ENCODE assay signal across 25 cellular contexts in genomic region chr16:51831595-51832352, GRCh38.
A peak's percentile ranks its signal among the peaks of the same experiment; 100 is the strongest.
DNase-seq lines count a peak whose midpoint lies in the region; ATAC-seq, FAIRE-seq and TF ChIP-seq lines count a peak whose summit lies in the region.
"Had no signal": no experiment of that assay in that cellular context is flagged by ENCODE, and none has a peak within 500 bp of the region (broad histone marks: within the 10 kb centered on the region; RNA-seq: fewer than 3 reads in every experiment).

No MANE protein-coding gene starts in this region.

- H3K9ac ChIP-seq in mesenchymal stem cell (ENCODE audit: low read length), result no peak overlapping the region
- H3K9ac ChIP-seq: SK-N-SH had no signal

- H2AK5ac ChIP-seq in mesenchymal stem cell (ENCODE audit: low read length, severe bottlenecking), result no peak overlapping the region

- no peak for FAIRE-seq in pancreas (lab: Jason Lieb, UNC)
- FAIRE-seq: A204.1, GM12891, HTR-8/SVneo had no signal

- H2AFZ ChIP-seq in mesenchymal stem cell (ENCODE audit: low read depth, low read length), result no peak overlapping the region

- H4K91ac ChIP-seq in mesenchymal stem cell (ENCODE audit: low read length), result no peak overlapping the region

- no peak overlapping the region for H2BK15ac ChIP-seq in mesenchymal stem cell (ENCODE audit: low read depth, poor library complexity, severe bottlenecking)

- no peak overlapping the region for H3K4me3 Mint-ChIP-seq in HFFc6

- H2BK120ac ChIP-seq in mesenchymal stem cell (ENCODE audit: low read depth, low read length), result no peak overlapping the region

- no peak overlapping the region for H3K27ac Mint-ChIP-seq in HFFc6

- H3K27me3 Mint-ChIP-seq in HFFc6 (ENCODE audit: insufficient read depth), result peaks cover 3% of the 10 kb centered on the region; the same call in 1 of the 2 replicates

- H3K4me1 Mint-ChIP-seq in HFFc6 (ENCODE audit: low read depth), result peaks cover 13% of the 10 kb centered on the region

- no peak for TF ChIP-seq CTCF in HFFc6 (IDR thresholded peaks at IDR 0.05)
- no peak for TF ChIP-seq CTCF in pancreas (IDR thresholded peaks at IDR 0.05)

- DNase-seq in mesenchymal stem cell (no peak), HFFc6 (no peak), HCEC 1CT (no peak), pancreas (no peak), mucosa of gallbladder (ENCODE audit: low spot score) (no peak)
- DNase-seq: C1 segment of cervical spinal cord, DMS 273 treated with DMSO at 0.1 percent for 48 hours, GF-D8, H7, NCI-H1105 treated with DMSO at 0.1 percent for 48 hours, NCI-H1694 treated with DMSO at 0.1 percent for 48 hours, NCI-H2107, NCI-H2227 treated with DMSO at 0.1 percent for 48 hours, NCI-H524, Peyer's patch, SHP77, SK-N-SH, T-helper 1 cell had no signal

- H3K9me3 Mint-ChIP-seq in HFFc6, result no peaks in the 10 kb centered on the region; the same call in 1 of the 2 replicates

- no peaks in the 10 kb centered on the region for H3K4me1 ChIP-seq in mesenchymal stem cell (ENCODE audit: control insufficient read depth, insufficient read depth, low read depth, low read length)
- H3K4me1 ChIP-seq in pancreas, result no peaks in the 10 kb centered on the region
- H3K4me1 ChIP-seq: Peyer's patch had no signal

- no peaks in the 10 kb centered on the region for H3K36me3 Mint-ChIP-seq in HFFc6 (ENCODE audit: low read depth)

- ATAC-seq in GM18861 (IDR thresholded peaks at IDR 0.05; ENCODE audit: unreplicated experiment), result peak; percentile 41
- peak; percentile 64 for ATAC-seq in GM21423 (IDR thresholded peaks at IDR 0.05; ENCODE audit: unreplicated experiment)
- ATAC-seq in HG03571 (IDR thresholded peaks at IDR 0.05; ENCODE audit: unreplicated experiment), result peak; percentile 56
- ATAC-seq in pancreas, result no peak

- no peak overlapping the region for H3K23ac ChIP-seq in mesenchymal stem cell (ENCODE audit: low read length in 2 of 2)

- H3K36me3 ChIP-seq in mesenchymal stem cell (ENCODE audit: control insufficient read depth in 1 of 2, insufficient read depth in 2 of 2, low read depth in 1 of 2, low read length in 2 of 2) (no peaks in the 10 kb centered on the region), pancreas (no peaks in the 10 kb centered on the region)
- H3K36me3 ChIP-seq: Peyer's patch had no signal

- intact Hi-C loops in pancreas (cut with DNase I), result no loop called here

- H4K8ac ChIP-seq in mesenchymal stem cell (ENCODE audit: low read length), result no peak overlapping the region

- H3K27ac ChIP-seq in mesenchymal stem cell (ENCODE audit: low read length, poor library complexity, severe bottlenecking), result peak overlapping the region; percentile 45
- H3K27ac ChIP-seq in pancreas, result no peak overlapping the region
- H3K27ac ChIP-seq: HL-60, Peyer's patch had no signal

- no peaks in the 10 kb centered on the region for H3K27me3 ChIP-seq in mesenchymal stem cell (ENCODE audit: control insufficient read depth in 1 of 2, insufficient read depth in 1 of 2, low read length in 2 of 2)
- no peaks in the 10 kb centered on the region for H3K27me3 ChIP-seq in pancreas
- H3K27me3 ChIP-seq: Peyer's patch had no signal

- H2BK12ac ChIP-seq in mesenchymal stem cell (ENCODE audit: low read length in 2 of 2), result no peak overlapping the region

- H3K9me3 ChIP-seq in mesenchymal stem cell (ENCODE audit: control insufficient read depth, low read length), result no peaks in the 10 kb centered on the region
- H3K9me3 ChIP-seq in pancreas, result no peaks in the 10 kb centered on the region
- H3K9me3 ChIP-seq: Peyer's patch, SK-N-SH had no signal

- WGBS in mesenchymal stem cell, result 96% methylated on average over 6 of the region's 6 CpGs
- 49 to 53% methylated on average over 6 of the region's 6 CpGs for WGBS in pancreas, 2 donors

- no peak overlapping the region for H3K18ac ChIP-seq in mesenchymal stem cell (ENCODE audit: low read depth in 1 of 2, low read length in 2 of 2)

- no peaks in the 10 kb centered on the region for H3K79me1 ChIP-seq in mesenchymal stem cell (replicated peaks; ENCODE audit: low read length, poor library complexity, severe bottlenecking)

- no peak overlapping the region for H3K14ac ChIP-seq in mesenchymal stem cell (ENCODE audit: low read length in 2 of 2)

- peak overlapping the region; percentile 34 for H3K4me2 ChIP-seq in mesenchymal stem cell (ENCODE audit: low read length, poor library complexity, severe bottlenecking)
- H3K4me2 ChIP-seq: SK-N-SH had no signal

- H2BK5ac ChIP-seq in mesenchymal stem cell (ENCODE audit: low read depth, low read length, poor library complexity, severe bottlenecking), result no peak overlapping the region

- no peak overlapping the region for H3K4ac ChIP-seq in mesenchymal stem cell (ENCODE audit: low read depth in 1 of 2, low read length in 2 of 2)

- no peak overlapping the region for H3K4me3 ChIP-seq in mesenchymal stem cell (ENCODE audit: insufficient read depth in 1 of 2, low read depth in 1 of 2, low read length in 2 of 2)
- H3K4me3 ChIP-seq in pancreas, result no peak overlapping the region
- H3K4me3 ChIP-seq: Peyer's patch had no signal

Comparison
In these comparisons a context has a peak if more than half of its experiments do, and no peak if none do; other contexts are left out.
1. ATAC-seq: peak in GM18861 (single experiment), GM21423 (single experiment) and HG03571 (single experiment); none in pancreas (0 of 4).